Comparison of ENCODE assay signal across 18 cellular contexts in genomic region chr4:141870152-141870551, GRCh38.
"Had no signal": no experiment of that assay in that cellular context is flagged by ENCODE, and none has a peak within 500 bp of the region (broad histone marks: within the 10 kb centered on the region; RNA-seq: fewer than 3 reads in every experiment).

No MANE protein-coding gene starts in this region.

- ATAC-seq: K562, Panc1, PC-3 had no signal

- H3K27me3 Mint-ChIP-seq: IgD-negative memory B cell had no signal

- H3K4me3 Mint-ChIP-seq: IgD-negative memory B cell had no signal

- DNase-seq: MM.1S, NCI-H1092 treated with DMSO at 0.1 percent for 48 hours, NCI-H1436, NCI-H187, NCI-H2029, NCI-H2081 treated with DMSO at 0.1 percent for 48 hours, NCI-H2171, NCI-H226, NCI-H446, NCI-H510A, NCI-H524 treated with DMSO at 0.1 percent for 48 hours, NCI-H774, PC-3, SHP77, SK-N-SH had no signal

- H3K4me1 Mint-ChIP-seq: IgD-negative memory B cell had no signal

- H3K27ac Mint-ChIP-seq: IgD-negative memory B cell had no signal

- H3K4me3 ChIP-seq: K562 had no signal
